In genomic region chr4:4542824-4543485, GRCh38 we compare ENCODE assay signal across 8 cellular contexts. TPM values are rescaled to one million over a fixed set of nuclear protein-coding genes. Genes with fewer than 3 reads are reported as not detected.
A peak's percentile ranks its signal among the peaks of the same experiment; 100 is the strongest.
DNase-seq lines count a peak whose midpoint lies in the region; ATAC-seq and TF ChIP-seq lines count a peak whose summit lies in the region.

No MANE protein-coding gene starts in this region.

- peak overlapping the region; percentile 86 for H3K4me3 ChIP-seq in OCI-LY7 (ENCODE audit: low read depth, low read length, poor library complexity, severe bottlenecking)
- H3K4me3 ChIP-seq in esophagus squamous epithelium: peak overlapping the region; percentile 76 to 100 (median 96)
- H3K4me3 ChIP-seq in skeletal muscle cell (ENCODE audit: low read depth, low read length): peak overlapping the region; percentile 95

- H3K27me3 ChIP-seq in esophagus squamous epithelium: no peaks in the 10 kb centered on the region

- TF ChIP-seq POLR2A in esophagus squamous epithelium (IDR thresholded peaks at IDR 0.05): no peak

- intact Hi-C loops in OCI-LY7 (cut with micrococcal nuclease; ENCODE audit: unreplicated experiment): loop anchor here (5.0 to 10.0 kb wide), 2 partner anchors 51 to 288 kb away; no protein-coding TSS in a partner anchor
- intact Hi-C loops in esophagus squamous epithelium (cut with DNase I): no loop called here

- H3K4me2 ChIP-seq in OCI-LY7 (ENCODE audit: low read length): peak overlapping the region; percentile 88

- H2AFZ ChIP-seq in OCI-LY7 (ENCODE audit: low read length): peak overlapping the region; percentile 83; the same call in 1 of the 2 replicates

- BruUV-seq in OCI-LY7 (replicated peaks; lab: Mats Ljungman, UMichigan): no TSS peak

- TF ChIP-seq CTCF in OCI-LY7 (conservative IDR thresholded peaks at IDR 0.05; ENCODE audit: low read length) (no peak), esophagus squamous epithelium (IDR thresholded peaks at IDR 0.05) (no peak), GM10248 (IDR thresholded peaks at IDR 0.05; ENCODE audit: control extremely low read depth, extremely low read depth, low read depth, missing control alignments) (no peak)

- 21 to 25% methylated on average over 11 of the region's 11 CpGs for WGBS in esophagus squamous epithelium, 2 donors

- H3K27ac ChIP-seq in OCI-LY7 (ENCODE audit: low read depth, low read length, poor library complexity, severe bottlenecking): peak overlapping the region; percentile 65
- H3K27ac ChIP-seq in esophagus squamous epithelium: no peak overlapping the region

- H3K4me1 ChIP-seq in OCI-LY7 (ENCODE audit: insufficient read depth, low read length, poor library complexity, severe bottlenecking) (peaks cover 33% of the 10 kb centered on the region), esophagus squamous epithelium (peaks cover 3 to 43% (median 23%) of the 10 kb centered on the region in 3 donors)

- H3K9me3 ChIP-seq in OCI-LY7 (ENCODE audit: low read length) (no peaks in the 10 kb centered on the region), esophagus squamous epithelium (no peaks in the 10 kb centered on the region)

- peaks cover 20% of the 10 kb centered on the region for H4K20me1 ChIP-seq in OCI-LY7 (ENCODE audit: insufficient read depth, low read length)

- H3K9me2 ChIP-seq in OCI-LY7 (ENCODE audit: insufficient read depth, low read length): no peaks in the 10 kb centered on the region

- peaks cover 21% of the 10 kb centered on the region for H3K36me3 ChIP-seq in OCI-LY7 (ENCODE audit: insufficient read depth, low read length)
- H3K36me3 ChIP-seq in esophagus squamous epithelium: peaks cover 0 to 26% (median 0%) of the 10 kb centered on the region in 3 donors

- CTCF ChIA-PET in OCI-LY7 (lab: Charles Lee; ENCODE audit: unreplicated experiment): interaction anchor here (0.7 to 1.6 kb wide), 2 partner anchors 12 to 19 kb away, joined by 3 to 4 read pairs; no protein-coding TSS in a partner anchor
- CTCF ChIA-PET in GM10248 (lab: Yijun Ruan, JAX): interaction anchor here (1.0 to 5.7 kb wide), 8 partner anchors 9 to 292 kb away, joined by 3 to 34 read pairs (median 4); no protein-coding TSS in a partner anchor

- no peak for ATAC-seq in HG02981 (IDR thresholded peaks at IDR 0.05; ENCODE audit: unreplicated experiment)

- peaks cover 54% of the 10 kb centered on the region for H3K79me2 ChIP-seq in OCI-LY7 (ENCODE audit: insufficient read depth, low read depth, low read length)

- DNase-seq in DMS 273 (lab: John Stamatoyannopoulos, UW; ENCODE audit: unreplicated experiment): peak; percentile 24
- DNase-seq in DMS 273 treated with DMSO at 0.1 percent for 48 hours (lab: John Stamatoyannopoulos, UW): no peak
- DNase-seq in OCI-LY7 (ENCODE audit: low spot score): peak; percentile 26
- DNase-seq in esophagus squamous epithelium (lab: John Stamatoyannopoulos, UW): no peak
- no peak for DNase-seq in skeletal muscle cell (ENCODE audit: low read depth)
- no peak for DNase-seq in OCI-M1 (lab: John Stamatoyannopoulos, UW)
- no peak for DNase-seq in GM10248 (ENCODE audit: extremely low spot score)

- POLR2A ChIA-PET in OCI-LY7 (lab: Charles Lee) (interaction anchor here (0.6 to 3.6 kb wide), 10 partner anchors 11 to 401 kb away, joined by 3 to 30 read pairs (median 5); no protein-coding TSS in a partner anchor), GM10248 (lab: Yijun Ruan, JAX) (interaction anchor here (0.7 kb wide), 1 partner anchor 8 kb away, joined by 3 read pairs; no protein-coding TSS in a partner anchor)

RNA-seq across cellular contexts. Expression of gene STX18, which starts 1.1 kb away (rescaled TPM):
- total RNA-seq in OCI-LY7 (2014; rRNA removed; shearing (Covaris generic)): 27.5 and 30.6 TPM in 2 replicates
- total RNA-seq in OCI-LY7 (2022) (35.2 and 36.1 TPM in 2 replicates), esophagus squamous epithelium (10 to 100 TPM; 10.5 to 27.8 (median 19.3) TPM)

Comparison
In these comparisons a context has a peak if more than half of its experiments do, and no peak if none do; other contexts are left out.
1. DNase-seq: peak in DMS 273 (single experiment) and OCI-LY7 (single experiment); none in DMS 273 treated with DMSO at 0.1 percent for 48 hours (single experiment), esophagus squamous epithelium (single experiment), skeletal muscle cell (single experiment), OCI-M1 (single experiment) and GM10248 (single experiment).
2. Peak in every context shown above with its lines, with median percentiles within 50 percentile points of each other: H3K4me3 ChIP-seq.